In genomic region chr15:34375541-34375940, GRCh38 we compare ENCODE assay signal across 4 cellular contexts. TPM values are rescaled to one million over a fixed set of nuclear protein-coding genes. Genes with fewer than 3 reads are reported as not detected.
"Had no signal": no experiment of that assay in that cellular context is flagged by ENCODE, and none has a peak within 500 bp of the region (broad histone marks: within the 10 kb centered on the region; RNA-seq: fewer than 3 reads in every experiment).

No MANE protein-coding gene starts in this region.

RNA-seq across cellular contexts. Expression of gene NUTM1, which starts 32.4 kb away (rescaled TPM):
- total RNA-seq: LHCN-M2, M059J, MCF 10A, NCI-H460 had no signal
